In genomic region chr14:75660238-75660629, GRCh38 we compare ENCODE assay signal across 8 cellular contexts. TPM values are rescaled to one million over a fixed set of nuclear protein-coding genes. Genes with fewer than 3 reads are reported as not detected.
A peak's percentile ranks its signal among the peaks of the same experiment; 100 is the strongest.
DNase-seq lines count a peak whose midpoint lies in the region; ATAC-seq and TF ChIP-seq lines count a peak whose summit lies in the region.

No MANE protein-coding gene starts in this region.

- H3K4me3 ChIP-seq in BJ (ENCODE audit: low read depth, low read length) (peak overlapping the region; percentile 93), MG63 (peak overlapping the region; percentile 74), dorsolateral prefrontal cortex (peak overlapping the region; percentile 65 to 100 (median 97))

- peak overlapping the region; percentile 90 to 100 (median 97) for H3K4me3 Mint-ChIP-seq in naive thymus-derived CD8-positive, alpha-beta T cell

- H3K9me3 ChIP-seq in MG63, result no peaks in the 10 kb centered on the region

- CTCF ChIA-PET in BJ (lab: Yijun Ruan, JAX), result interaction anchor here (0.8 to 16.2 kb wide), 7 partner anchors 8 to 319 kb away, joined by 3 to 480 read pairs (median 6); partner anchors contain the start of gene FLVCR2

- no peak for ATAC-seq in naive thymus-derived CD8-positive, alpha-beta T cell
- no peak for ATAC-seq in GM21367 (IDR thresholded peaks at IDR 0.05; ENCODE audit: unreplicated experiment)

- peaks cover 0 to 29% (median 3%) of the 10 kb centered on the region in 3 donors for H3K36me3 Mint-ChIP-seq in naive thymus-derived CD8-positive, alpha-beta T cell

- H3K36me3 ChIP-seq in BJ (ENCODE audit: control insufficient read depth, insufficient read depth, low read length), result no peaks in the 10 kb centered on the region
- no peaks in the 10 kb centered on the region; the same call in 1 of the 2 replicates for H3K36me3 ChIP-seq in MG63

- DNase-seq in BJ (ENCODE audit: low read depth) (no peak), MG63 (no peak), dorsolateral prefrontal cortex (no peak), NCI-H82 (lab: John Stamatoyannopoulos, UW) (no peak), globus pallidus (ENCODE audit: low spot score) (no peak), NCI-H2227 (lab: John Stamatoyannopoulos, UW; ENCODE audit: unreplicated experiment) (no peak)
- DNase-seq in naive thymus-derived CD8-positive, alpha-beta T cell, result no peak

- intact Hi-C loops in dorsolateral prefrontal cortex (cut with DNase I), result loop anchor here (2.0 to 5.0 kb wide), 2 partner anchors 52 to 323 kb away; no protein-coding TSS in a partner anchor

- peaks cover 7 to 36% (median 26%) of the 10 kb centered on the region in 4 donors for H3K4me1 Mint-ChIP-seq in naive thymus-derived CD8-positive, alpha-beta T cell

- H3K27me3 ChIP-seq in BJ (ENCODE audit: control insufficient read depth, insufficient read depth, low read length), result no peaks in the 10 kb centered on the region
- no peaks in the 10 kb centered on the region for H3K27me3 ChIP-seq in MG63
- no peaks in the 10 kb centered on the region for H3K27me3 ChIP-seq in dorsolateral prefrontal cortex

- H3K9me3 Mint-ChIP-seq in naive thymus-derived CD8-positive, alpha-beta T cell, result no peaks in the 10 kb centered on the region

- H3K27ac ChIP-seq in dorsolateral prefrontal cortex, result peak overlapping the region in 58 of 59 donors; percentile 41 to 95 (median 89)

- POLR2A ChIA-PET in BJ (lab: Charles Lee), result interaction anchor here (0.5 kb wide), 1 partner anchor 15 kb away, joined by 3 read pairs; no protein-coding TSS in a partner anchor
- POLR2A ChIA-PET in naive thymus-derived CD8-positive, alpha-beta T cell (lab: Charles Lee), result interaction anchor here (0.7 to 1.8 kb wide), 4 partner anchors 138 to 676 kb away, joined by 3 to 5 read pairs (median 3); partner anchors contain the start of gene BATF

- TF ChIP-seq CTCF in BJ (IDR thresholded peaks at IDR 0.05; ENCODE audit: insufficient read depth, low read depth, low read length), result no peak
- TF ChIP-seq CTCF in dorsolateral prefrontal cortex (IDR thresholded peaks at IDR 0.05 in 54 of 56, conservative IDR thresholded peaks at IDR 0.05 in 2 of 56; ENCODE audit: low read depth in 1 of 56, partially characterized antibody in 56 of 56), result no peak

- peak overlapping the region; percentile 92 to 99 (median 98) for H3K27ac Mint-ChIP-seq in naive thymus-derived CD8-positive, alpha-beta T cell

- no peaks in the 10 kb centered on the region for H3K27me3 Mint-ChIP-seq in naive thymus-derived CD8-positive, alpha-beta T cell

RNA-seq across cellular contexts. Expression of gene ERG28, which starts 0.4 kb away (rescaled TPM):
- polyA plus RNA-seq in BJ (2011; rRNA removed), result 22.9 and 23.7 TPM in 2 replicates
- polyA minus RNA-seq in BJ (2011; rRNA and poly(A)+ RNA removed), result 2.6 and 5.5 TPM in 2 replicates
- total RNA-seq in MG63 (2014; rRNA removed; shearing (Covaris generic); ENCODE audit: low replicate concordance), result 3.4 and 7.3 TPM in 2 replicates
- 10 to 100 TPM; 10.2 to 21.8 (median 14.5) TPM for total RNA-seq in dorsolateral prefrontal cortex
- 10 to 100 TPM; 11.7 to 12.7 TPM for total RNA-seq in naive thymus-derived CD8-positive, alpha-beta T cell
- polyA plus RNA-seq in naive thymus-derived CD8-positive, alpha-beta T cell, result 10 to 100 TPM; 27.0 to 34.2 (median 29.4) TPM

RNA-seq across cellular contexts. Expression of gene TTLL5, which starts 0.8 kb away (rescaled TPM):
- polyA plus RNA-seq in BJ (2011; rRNA removed), result 9.9 and 12.3 TPM in 2 replicates
- polyA minus RNA-seq in BJ (2011; rRNA and poly(A)+ RNA removed), result 14.0 and 18.4 TPM in 2 replicates
- 11.3 and 12.9 TPM in 2 replicates for total RNA-seq in MG63 (2014; rRNA removed; shearing (Covaris generic); ENCODE audit: low replicate concordance)
- 10 to 100 TPM; 36.5 to 74.0 (median 53.7) TPM for total RNA-seq in dorsolateral prefrontal cortex
- total RNA-seq in naive thymus-derived CD8-positive, alpha-beta T cell, result 10 to 100 TPM; 17.2 to 19.2 TPM
- polyA plus RNA-seq in naive thymus-derived CD8-positive, alpha-beta T cell, result 10 to 100 TPM in 1 of 3 donors, 1 to 10 TPM in 2; 5.9 to 12.1 (median 8.8) TPM
